ENCODE assay signal across 9 cellular contexts in the genomic region with DNA sequence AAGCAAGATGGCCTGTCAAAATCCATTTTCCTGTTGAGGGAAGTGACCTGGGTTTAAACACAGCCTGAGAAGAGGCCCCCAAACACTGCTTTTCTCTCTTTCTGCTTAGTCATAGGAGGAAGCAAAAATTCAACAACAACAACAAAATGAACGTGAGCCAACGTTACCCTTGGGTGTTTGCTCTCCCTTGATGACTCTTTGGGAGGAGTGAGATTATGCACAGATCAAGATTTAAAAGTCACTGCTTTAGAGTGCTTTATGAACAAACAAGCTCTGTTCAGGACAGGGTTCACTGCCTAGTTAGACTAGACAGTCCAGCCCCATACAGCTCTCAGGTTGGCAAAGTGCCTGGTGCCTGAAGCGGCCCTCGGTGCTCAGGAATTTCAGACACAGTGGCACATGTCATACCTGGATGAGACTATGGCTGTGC. TPM values are rescaled to one million over a fixed set of nuclear protein-coding genes. Genes with fewer than 3 reads are reported as not detected.
DNase-seq lines count a peak whose midpoint lies in the region; ATAC-seq and TF ChIP-seq lines count a peak whose summit lies in the region.
"Had no signal": no experiment of that assay in that cellular context is flagged by ENCODE, and none has a peak within 500 bp of the region (broad histone marks: within the 10 kb centered on the region; RNA-seq: fewer than 3 reads in every experiment).

No MANE protein-coding gene starts in this region.

- ATAC-seq in stimulated activated naive CD8-positive, alpha-beta T cell treated with anti-CD3 and anti-CD28 coated beads, Interleukin-15, Interleukin-2, amounts not matched to agents 100 U/mL and 50 U/mL, for 24 hours = no peak
- peak; percentile 12 for ATAC-seq in activated naive CD8-positive, alpha-beta T cell treated with anti-CD3 and anti-CD28 coated beads, Interleukin-2, amount 10 ng/mL, durations not matched to agents 7 days and 5 days (ENCODE audit: low read depth)
- ATAC-seq in HG03354 (IDR thresholded peaks at IDR 0.05; ENCODE audit: poor library complexity, severe bottlenecking, unreplicated experiment) = no peak

- H3K4me1 Mint-ChIP-seq in stimulated activated naive CD8-positive, alpha-beta T cell treated with anti-CD3 and anti-CD28 coated beads, Interleukin-15, Interleukin-2, amounts not matched to agents 100 ng/mL and 50 ng/mL, for 24 hours (ENCODE audit: low read depth) = peaks cover 10% of the 10 kb centered on the region
- peaks cover 20% of the 10 kb centered on the region for H3K4me1 Mint-ChIP-seq in activated naive CD8-positive, alpha-beta T cell treated with anti-CD3 and anti-CD28 coated beads, Interleukin-2, amount 10 ng/mL, durations not matched to agents 7 days and 5 days

- H3K27ac Mint-ChIP-seq in stimulated activated naive CD8-positive, alpha-beta T cell treated with anti-CD3 and anti-CD28 coated beads, Interleukin-15, Interleukin-2, amounts not matched to agents 100 ng/mL and 50 ng/mL, for 24 hours = peak overlapping the region; percentile 74
- H3K27ac Mint-ChIP-seq in activated naive CD8-positive, alpha-beta T cell treated with anti-CD3 and anti-CD28 coated beads, Interleukin-2, amount 10 ng/mL, durations not matched to agents 7 days and 5 days = no peak overlapping the region

- no peak overlapping the region for H3K4me3 Mint-ChIP-seq in stimulated activated naive CD8-positive, alpha-beta T cell treated with anti-CD3 and anti-CD28 coated beads, Interleukin-15, Interleukin-2, amounts not matched to agents 100 ng/mL and 50 ng/mL, for 24 hours
- no peak overlapping the region for H3K4me3 Mint-ChIP-seq in activated naive CD8-positive, alpha-beta T cell treated with anti-CD3 and anti-CD28 coated beads, Interleukin-2, amount 10 ng/mL, durations not matched to agents 7 days and 5 days

- no peaks in the 10 kb centered on the region for H3K9me3 Mint-ChIP-seq in stimulated activated naive CD8-positive, alpha-beta T cell treated with anti-CD3 and anti-CD28 coated beads, Interleukin-15, Interleukin-2, amounts not matched to agents 100 ng/mL and 50 ng/mL, for 24 hours
- H3K9me3 Mint-ChIP-seq in activated naive CD8-positive, alpha-beta T cell treated with anti-CD3 and anti-CD28 coated beads, Interleukin-2, amount 10 ng/mL, durations not matched to agents 7 days and 5 days = no peaks in the 10 kb centered on the region

- no peak for TF ChIP-seq CTCF in GM13976 (IDR thresholded peaks at IDR 0.05; ENCODE audit: borderline replicate concordance, control extremely low read depth, extremely low read depth, insufficient read depth, missing control alignments)

- DNase-seq in stimulated activated naive CD8-positive, alpha-beta T cell treated with anti-CD3 and anti-CD28 coated beads, Interleukin-15, Interleukin-2, amounts not matched to agents 100 U/mL and 50 U/mL, for 24 hours = no peak
- no peak for DNase-seq in activated naive CD8-positive, alpha-beta T cell treated with anti-CD3 and anti-CD28 coated beads, Interleukin-2, amount 10 ng/mL, durations not matched to agents 7 days and 5 days
- DNase-seq in kidney tubule cell (ENCODE audit: low spot score) (peak; percentile 88), GM13976 (ENCODE audit: low spot score) (no peak), NCI-H226 (no peak)
- DNase-seq in stimulated activated CD4-positive, alpha-beta T cell treated with anti-CD3 and anti-CD28 coated beads, Interleukin-2, amount 100 ng/mL, for 24 hours = no peak
- DNase-seq: NCI-H187 treated with DMSO at 0.1 percent for 48 hours had no signal

- in situ Hi-C loops in GM13976 (cut with MboI; ENCODE audit: low sequenced_read_pairs, unreplicated experiment) = no loop called here

- H3K27me3 Mint-ChIP-seq in stimulated activated naive CD8-positive, alpha-beta T cell treated with anti-CD3 and anti-CD28 coated beads, Interleukin-15, Interleukin-2, amounts not matched to agents 100 ng/mL and 50 ng/mL, for 24 hours = no peaks in the 10 kb centered on the region
- H3K27me3 Mint-ChIP-seq in activated naive CD8-positive, alpha-beta T cell treated with anti-CD3 and anti-CD28 coated beads, Interleukin-2, amount 10 ng/mL, durations not matched to agents 7 days and 5 days = no peaks in the 10 kb centered on the region

- POLR2A ChIA-PET in activated naive CD8-positive, alpha-beta T cell treated with anti-CD3 and anti-CD28 coated beads, Interleukin-2, amount 10 ng/mL, durations not matched to agents 7 days and 5 days (lab: Charles Lee) = interaction anchor here (1.4 kb wide), 1 partner anchor 38 kb away, joined by 3 read pairs; no protein-coding TSS in a partner anchor

- peaks cover 44% of the 10 kb centered on the region for H3K36me3 Mint-ChIP-seq in stimulated activated naive CD8-positive, alpha-beta T cell treated with anti-CD3 and anti-CD28 coated beads, Interleukin-15, Interleukin-2, amounts not matched to agents 100 ng/mL and 50 ng/mL, for 24 hours (ENCODE audit: low read depth)
- peaks cover 25% of the 10 kb centered on the region for H3K36me3 Mint-ChIP-seq in activated naive CD8-positive, alpha-beta T cell treated with anti-CD3 and anti-CD28 coated beads, Interleukin-2, amount 10 ng/mL, durations not matched to agents 7 days and 5 days

RNA-seq across cellular contexts. Expression of a gene that starts 38.9 kb away (rescaled TPM):
- 10 to 100 TPM; 42.4 to 46.1 TPM for total RNA-seq in activated naive CD8-positive, alpha-beta T cell treated with anti-CD3 and anti-CD28 coated beads, Interleukin-2, amount 10 ng/mL, durations not matched to agents 7 days and 5 days

RNA-seq across cellular contexts. Expression of a gene that starts 45.1 kb away (rescaled TPM):
- not detected for total RNA-seq in activated naive CD8-positive, alpha-beta T cell treated with anti-CD3 and anti-CD28 coated beads, Interleukin-2, amount 10 ng/mL, durations not matched to agents 7 days and 5 days
